8 cellular contexts compared by ENCODE assay signal in genomic region chr1:166947398-166948043, GRCh38. TPM values are rescaled to one million over a fixed set of nuclear protein-coding genes. Genes with fewer than 3 reads are reported as not detected.
DNase-seq lines count a peak whose midpoint lies in the region; ATAC-seq lines count a peak whose summit lies in the region.

No MANE protein-coding gene starts in this region.

- H3K4me1 ChIP-seq in SJSA1 (replicated peaks) (peaks cover 84% of the 10 kb centered on the region), neuron (ENCODE audit: insufficient read depth, low read length) (peaks cover 76% of the 10 kb centered on the region)

- ATAC-seq in GM19438 (IDR thresholded peaks at IDR 0.05; ENCODE audit: low read depth, unreplicated experiment) (peak; percentile 87), GM21367 (IDR thresholded peaks at IDR 0.05; ENCODE audit: unreplicated experiment) (no peak)

- no peak overlapping the region for H2AFZ ChIP-seq in neuron (ENCODE audit: low read depth, low read length)

- H3K4me1 Mint-ChIP-seq in T-helper 2 cell treated with Interferon-gamma antibody and Interleukin-4, amounts not matched to agents 5 μg/mL and 100 μg/mL, for 36 hours (ENCODE audit: low read depth), result peaks cover 31% of the 10 kb centered on the region

- H3K9me3 Mint-ChIP-seq in T-helper 2 cell treated with Interferon-gamma antibody and Interleukin-4, amounts not matched to agents 5 μg/mL and 100 μg/mL, for 36 hours, result no peaks in the 10 kb centered on the region

- peak overlapping the region; percentile 64 for H3K27ac ChIP-seq in SJSA1

- no peaks in the 10 kb centered on the region for H3K27me3 ChIP-seq in SJSA1 (replicated peaks)
- H3K27me3 ChIP-seq in neuron (ENCODE audit: insufficient read depth, low read length), result no peaks in the 10 kb centered on the region

- peak; percentile 90 for DNase-seq in AG08396 (ENCODE audit: low spot score)
- DNase-seq in SJSA1 (ENCODE audit: low read depth in 1 of 2, low spot score in 2 of 2), result peak; percentile 74 to 91
- peak; percentile 41 for DNase-seq in germinal center (ENCODE audit: low spot score)
- no peak for DNase-seq in T-helper 2 cell treated with Interferon-gamma antibody and Interleukin-4, amounts not matched to agents 5 μg/mL and 100 μg/mL, for 36 hours (ENCODE audit: low spot score)
- DNase-seq in OCI-M1 (lab: John Stamatoyannopoulos, UW), result no peak

- no peaks in the 10 kb centered on the region for H3K36me3 ChIP-seq in SJSA1
- H3K36me3 ChIP-seq in neuron (ENCODE audit: insufficient read depth, low read length), result no peaks in the 10 kb centered on the region

- no peaks in the 10 kb centered on the region for H3K9me3 ChIP-seq in SJSA1 (replicated peaks)
- H3K9me3 ChIP-seq in neuron (ENCODE audit: low read length), result no peaks in the 10 kb centered on the region

- H3K27ac Mint-ChIP-seq in T-helper 2 cell treated with Interferon-gamma antibody and Interleukin-4, amounts not matched to agents 5 μg/mL and 100 μg/mL, for 36 hours, result no peak overlapping the region

- H3K36me3 Mint-ChIP-seq in T-helper 2 cell treated with Interferon-gamma antibody and Interleukin-4, amounts not matched to agents 5 μg/mL and 100 μg/mL, for 36 hours (ENCODE audit: low read depth), result peaks cover 1% of the 10 kb centered on the region

- H3K4me3 Mint-ChIP-seq in T-helper 2 cell treated with Interferon-gamma antibody and Interleukin-4, amounts not matched to agents 5 μg/mL and 100 μg/mL, for 36 hours, result no peak overlapping the region

- H3K27me3 Mint-ChIP-seq in T-helper 2 cell treated with Interferon-gamma antibody and Interleukin-4, amounts not matched to agents 5 μg/mL and 100 μg/mL, for 36 hours (ENCODE audit: low read depth), result peaks cover 26% of the 10 kb centered on the region

- H3K4me3 ChIP-seq in SJSA1 (peak overlapping the region; percentile 20), neuron (ENCODE audit: low read length) (peak overlapping the region; percentile 26)

RNA-seq across cellular contexts. Expression of gene ILDR2, which starts 27.8 kb away (rescaled TPM):
- 39.4 and 43.5 TPM in 2 replicates for total RNA-seq in SJSA1 (2014; rRNA removed; shearing (Covaris generic))

RNA-seq across cellular contexts. Expression of gene MAEL, which starts 41.6 kb away (rescaled TPM):
- total RNA-seq in SJSA1 (2014; rRNA removed; shearing (Covaris generic)), result 0.05 TPM in 1 of 2 replicates, not detected in the other

Comparison
In these comparisons a context has a peak if more than half of its experiments do, and no peak if none do; other contexts are left out.
1. DNase-seq: peak in AG08396 (single experiment), SJSA1 (2 of 2) and germinal center (single experiment); none in T-helper 2 cell treated with Interferon-gamma antibody and Interleukin-4, amounts not matched to agents 5 μg/mL and 100 μg/mL, for 36 hours (single experiment) and OCI-M1 (single experiment).